Comparison of ENCODE assay signal across 37 cellular contexts in the genomic region with DNA sequence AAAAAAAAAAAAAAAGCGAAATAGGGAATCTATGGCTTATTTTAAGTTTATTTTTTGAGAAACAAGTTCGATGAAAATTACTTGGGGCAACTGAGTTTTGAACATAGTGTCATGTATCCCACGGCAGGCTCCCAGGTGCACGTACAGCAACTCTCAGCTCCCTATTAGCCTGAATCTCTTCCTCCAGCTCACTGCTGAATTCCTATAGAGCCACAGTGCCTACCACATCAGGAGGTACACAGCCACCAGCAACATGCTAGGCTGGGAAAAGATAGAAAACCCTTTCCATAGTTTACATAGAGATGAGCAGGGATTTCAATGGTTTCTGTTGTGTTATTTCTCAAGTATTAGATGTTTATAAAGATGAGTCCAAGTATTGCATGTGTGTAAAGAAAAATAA.
"Had no signal": no experiment of that assay in that cellular context is flagged by ENCODE, and none has a peak within 500 bp of the region (broad histone marks: within the 10 kb centered on the region; RNA-seq: fewer than 3 reads in every experiment).

No MANE protein-coding gene starts in this region.

- DNase-seq: activated B cell treated with CpG ODN at 0.5 μM for 24 hours; activated CD4-positive, alpha-beta memory T cell treated with anti-CD3 and anti-CD28 coated beads for 36 hours; activated CD4-positive, alpha-beta T cell treated with anti-CD3 and anti-CD28 coated beads for 4 hours; activated CD4-positive, alpha-beta T cell treated with anti-CD3 and anti-CD28 coated beads, Interleukin-2, amount 10 ng/mL, durations not matched to agents 24 days and 14 days; activated CD4-positive, alpha-beta T cell treated with anti-CD3 and anti-CD28 coated beads, Interleukin-2, amount 50 U/mL, for 1 hour; activated CD4-positive, alpha-beta T cell treated with anti-CD3 and anti-CD28 coated beads, Interleukin-2, amount 50 U/mL, for 4 hours; activated CD4-positive, CD25-positive, alpha-beta regulatory T cell treated with anti-CD3 and anti-CD28 coated beads, Interleukin-2, amount 50 U/mL, for 72 hours; activated CD8-positive, alpha-beta memory T cell treated with anti-CD3 and anti-CD28 coated beads, Interleukin-2, amount 50 U/mL, for 4 hours; activated CD8-positive, alpha-beta T cell treated with anti-CD3 and anti-CD28 coated beads for 36 hours; activated effector memory CD4-positive, alpha-beta T cell treated with anti-CD3 and anti-CD28 coated beads, Interleukin-2, amount 50 U/mL, for 16 hours; activated gamma-delta T cell treated with Interleukin-2 at 50 U/mL for 16 hours; activated naive CD4-positive, alpha-beta T cell treated with anti-CD3 and anti-CD28 coated beads, Interleukin-2, amount 10 ng/mL, durations not matched to agents 7 days and 5 days; activated naive CD4-positive, alpha-beta T cell treated with Interleukin-2 at 50 U/mL for 16 hours; activated naive CD8-positive, alpha-beta T cell treated with anti-CD3 and anti-CD28 coated beads, Interleukin-2, amount 10 ng/mL, durations not matched to agents 7 days and 5 days; activated naive CD8-positive, alpha-beta T cell treated with anti-CD3 and anti-CD28 coated beads, Interleukin-2, amount 50 U/mL, for 24 hours; activated T-cell treated with anti-CD3 and anti-CD28 coated beads for 4 hours; activated T-cell treated with anti-CD3 and anti-CD28 coated beads, Interleukin-2, amount 50 U/mL, for 1 hour; activated T-cell treated with anti-CD3 and anti-CD28 coated beads, Interleukin-2, amount 50 U/mL, for 4 hours; activated T-cell treated with anti-CD3 and anti-CD28 coated beads, Interleukin-2, amount 50 U/mL, for 72 hours; amygdala; anterior cingulate cortex; caudate nucleus; cerebellar nuclear complex; T-helper 1 cell; T-helper 2 cell; T-helper 9 cell; WERI-Rb-1 had no signal

- H3K27me3 Mint-ChIP-seq: activated B cell treated with CpG ODN at 0.5 μM for 24 hours; activated CD4-positive, alpha-beta T cell treated with anti-CD3 and anti-CD28 coated beads, Interleukin-2, amount 10 ng/mL, durations not matched to agents 24 days and 14 days; activated naive CD4-positive, alpha-beta T cell treated with anti-CD3 and anti-CD28 coated beads, Interleukin-2, amount 10 ng/mL, durations not matched to agents 7 days and 5 days; activated naive CD8-positive, alpha-beta T cell treated with anti-CD3 and anti-CD28 coated beads, Interleukin-2, amount 10 ng/mL, durations not matched to agents 7 days and 5 days; activated naive CD8-positive, alpha-beta T cell treated with anti-CD3 and anti-CD28 coated beads, Interleukin-2, amount 50 U/mL, for 24 hours; activated T-helper 17 cell treated with anti-CD3 and anti-CD28 coated beads, Interleukin-2, amount 50 U/mL, for 72 hours; central memory CD8-positive, alpha-beta T cell had no signal

- H3K9me3 ChIP-seq: ascending aorta had no signal

- H3K4me3 Mint-ChIP-seq: activated B cell treated with CpG ODN at 0.5 μM for 24 hours; activated CD4-positive, alpha-beta memory T cell treated with anti-CD3 and anti-CD28 coated beads for 36 hours; activated CD4-positive, alpha-beta T cell treated with anti-CD3 and anti-CD28 coated beads, Interleukin-2, amount 10 ng/mL, durations not matched to agents 24 days and 14 days; activated CD8-positive, alpha-beta T cell treated with anti-CD3 and anti-CD28 coated beads for 36 hours; activated naive CD4-positive, alpha-beta T cell treated with anti-CD3 and anti-CD28 coated beads, Interleukin-2, amount 10 ng/mL, durations not matched to agents 7 days and 5 days; activated naive CD4-positive, alpha-beta T cell treated with anti-CD3 and anti-CD28 coated beads, Interleukin-2, amount 50 U/mL, for 24 hours; activated naive CD8-positive, alpha-beta T cell; activated naive CD8-positive, alpha-beta T cell treated with anti-CD3 and anti-CD28 coated beads, Interleukin-2, amount 10 ng/mL, durations not matched to agents 7 days and 5 days; activated naive CD8-positive, alpha-beta T cell treated with anti-CD3 and anti-CD28 coated beads, Interleukin-2, amount 50 U/mL, for 24 hours; activated T-cell treated with anti-CD3 and anti-CD28 coated beads, Interleukin-2, amount 50 U/mL, for 4 hours; activated T-cell treated with anti-CD3 and anti-CD28 coated beads, Interleukin-2, amount 50 U/mL, for 72 hours; activated T-helper 1 cell treated with anti-CD3 and anti-CD28 coated beads, Interleukin-12 subunit alpha, Interleukin-12 subunit beta, Interleukin-2, Interleukin-4 antibody, amounts not matched to agents 30 ng/mL and 10 ng/mL and 1 ng/mL, durations not matched to agents 14 hours and 24 hours and 36 hours; activated T-helper 17 cell treated with anti-CD3 and anti-CD28 coated beads, Interleukin-2, amount 50 U/mL, for 72 hours; brain; central memory CD8-positive, alpha-beta T cell; T-helper 1 cell treated with Interleukin-12 subunit alpha and Interleukin-12 subunit beta and Interleukin-4 antibody, amounts not matched to agents 30 μg/mL and 1 μg/mL, for 36 hours; T-helper 2 cell treated with Interferon-gamma antibody and Interleukin-4, amounts not matched to agents 5 μg/mL and 100 μg/mL, for 36 hours had no signal

- H3K27me3 ChIP-seq: ascending aorta, cardiac muscle cell had no signal

- ATAC-seq: activated CD8-positive, alpha-beta T cell treated with anti-CD3 and anti-CD28 coated beads for 36 hours; activated naive CD8-positive, alpha-beta T cell treated with anti-CD3 and anti-CD28 coated beads, Interleukin-2, amount 50 U/mL, for 24 hours; activated T-cell treated with anti-CD3 and anti-CD28 coated beads, Interleukin-2, amount 50 U/mL, for 4 hours; activated T-cell treated with anti-CD3 and anti-CD28 coated beads, Interleukin-2, amount 50 U/mL, for 72 hours; activated T-helper 17 cell treated with anti-CD3 and anti-CD28 coated beads, Interleukin-2, amount 50 U/mL, for 72 hours had no signal

- H3K27ac Mint-ChIP-seq: activated B cell treated with CpG ODN at 0.5 μM for 24 hours; activated CD4-positive, alpha-beta memory T cell treated with anti-CD3 and anti-CD28 coated beads for 36 hours; activated CD4-positive, alpha-beta T cell treated with anti-CD3 and anti-CD28 coated beads, Interleukin-2, amount 10 ng/mL, durations not matched to agents 24 days and 14 days; activated CD8-positive, alpha-beta T cell treated with anti-CD3 and anti-CD28 coated beads for 36 hours; activated naive CD4-positive, alpha-beta T cell treated with anti-CD3 and anti-CD28 coated beads, Interleukin-2, amount 10 ng/mL, durations not matched to agents 7 days and 5 days; activated naive CD4-positive, alpha-beta T cell treated with anti-CD3 and anti-CD28 coated beads, Interleukin-2, amount 50 U/mL, for 24 hours; activated naive CD8-positive, alpha-beta T cell; activated naive CD8-positive, alpha-beta T cell treated with anti-CD3 and anti-CD28 coated beads, Interleukin-2, amount 10 ng/mL, durations not matched to agents 7 days and 5 days; activated naive CD8-positive, alpha-beta T cell treated with anti-CD3 and anti-CD28 coated beads, Interleukin-2, amount 50 U/mL, for 24 hours; activated T-cell treated with anti-CD3 and anti-CD28 coated beads, Interleukin-2, amount 50 U/mL, for 72 hours; activated T-helper 1 cell treated with anti-CD3 and anti-CD28 coated beads, Interleukin-12 subunit alpha, Interleukin-12 subunit beta, Interleukin-2, Interleukin-4 antibody, amounts not matched to agents 30 ng/mL and 10 ng/mL and 1 ng/mL, durations not matched to agents 14 hours and 24 hours and 36 hours; activated T-helper 17 cell treated with anti-CD3 and anti-CD28 coated beads, Interleukin-2, amount 50 U/mL, for 72 hours; brain; T-helper 1 cell treated with Interleukin-12 subunit alpha and Interleukin-12 subunit beta and Interleukin-4 antibody, amounts not matched to agents 30 μg/mL and 1 μg/mL, for 36 hours; T-helper 2 cell treated with Interferon-gamma antibody and Interleukin-4, amounts not matched to agents 5 μg/mL and 100 μg/mL, for 36 hours had no signal

- H3K9me3 Mint-ChIP-seq: activated B cell treated with CpG ODN at 0.5 μM for 24 hours; activated CD4-positive, alpha-beta memory T cell treated with anti-CD3 and anti-CD28 coated beads for 36 hours; activated CD4-positive, alpha-beta T cell treated with anti-CD3 and anti-CD28 coated beads, Interleukin-2, amount 10 ng/mL, durations not matched to agents 24 days and 14 days; activated CD8-positive, alpha-beta T cell treated with anti-CD3 and anti-CD28 coated beads for 36 hours; activated naive CD4-positive, alpha-beta T cell treated with anti-CD3 and anti-CD28 coated beads, Interleukin-2, amount 50 U/mL, for 24 hours; activated naive CD8-positive, alpha-beta T cell treated with anti-CD3 and anti-CD28 coated beads, Interleukin-2, amount 10 ng/mL, durations not matched to agents 7 days and 5 days; activated naive CD8-positive, alpha-beta T cell treated with anti-CD3 and anti-CD28 coated beads, Interleukin-2, amount 50 U/mL, for 24 hours; activated T-cell treated with anti-CD3 and anti-CD28 coated beads, Interleukin-2, amount 50 U/mL, for 4 hours; activated T-cell treated with anti-CD3 and anti-CD28 coated beads, Interleukin-2, amount 50 U/mL, for 72 hours; activated T-helper 1 cell treated with anti-CD3 and anti-CD28 coated beads, Interleukin-12 subunit alpha, Interleukin-12 subunit beta, Interleukin-2, Interleukin-4 antibody, amounts not matched to agents 30 ng/mL and 10 ng/mL and 1 ng/mL, durations not matched to agents 14 hours and 24 hours and 36 hours; activated T-helper 17 cell treated with anti-CD3 and anti-CD28 coated beads, Interleukin-2, amount 50 U/mL, for 72 hours; central memory CD8-positive, alpha-beta T cell; T-helper 1 cell treated with Interleukin-12 subunit alpha and Interleukin-12 subunit beta and Interleukin-4 antibody, amounts not matched to agents 30 μg/mL and 1 μg/mL, for 36 hours; T-helper 2 cell treated with Interferon-gamma antibody and Interleukin-4, amounts not matched to agents 5 μg/mL and 100 μg/mL, for 36 hours had no signal

- H3K27ac ChIP-seq: ascending aorta, cardiac muscle cell, WERI-Rb-1 had no signal

- H3K36me3 Mint-ChIP-seq: activated CD4-positive, alpha-beta memory T cell treated with anti-CD3 and anti-CD28 coated beads for 36 hours; activated naive CD4-positive, alpha-beta T cell treated with anti-CD3 and anti-CD28 coated beads, Interleukin-2, amount 10 ng/mL, durations not matched to agents 7 days and 5 days; activated naive CD4-positive, alpha-beta T cell treated with anti-CD3 and anti-CD28 coated beads, Interleukin-2, amount 50 U/mL, for 24 hours; activated naive CD8-positive, alpha-beta T cell; activated naive CD8-positive, alpha-beta T cell treated with anti-CD3 and anti-CD28 coated beads, Interleukin-2, amount 10 ng/mL, durations not matched to agents 7 days and 5 days; brain had no signal

- H3K4me1 Mint-ChIP-seq: activated B cell treated with CpG ODN at 0.5 μM for 24 hours; activated CD4-positive, alpha-beta T cell treated with anti-CD3 and anti-CD28 coated beads, Interleukin-2, amount 10 ng/mL, durations not matched to agents 24 days and 14 days; activated naive CD4-positive, alpha-beta T cell treated with anti-CD3 and anti-CD28 coated beads, Interleukin-2, amount 10 ng/mL, durations not matched to agents 7 days and 5 days; activated naive CD4-positive, alpha-beta T cell treated with anti-CD3 and anti-CD28 coated beads, Interleukin-2, amount 50 U/mL, for 24 hours; activated naive CD8-positive, alpha-beta T cell treated with anti-CD3 and anti-CD28 coated beads, Interleukin-2, amount 10 ng/mL, durations not matched to agents 7 days and 5 days; activated naive CD8-positive, alpha-beta T cell treated with anti-CD3 and anti-CD28 coated beads, Interleukin-2, amount 50 U/mL, for 24 hours; activated T-helper 17 cell treated with anti-CD3 and anti-CD28 coated beads, Interleukin-2, amount 50 U/mL, for 72 hours; central memory CD8-positive, alpha-beta T cell had no signal

- H3K4me1 ChIP-seq: ascending aorta had no signal

- H3K36me3 ChIP-seq: ascending aorta, cardiac muscle cell, WERI-Rb-1 had no signal

- H3K4me3 ChIP-seq: ascending aorta, cardiac muscle cell had no signal
